Comparison of ENCODE assay signal across 1 cellular context in the genomic region with DNA sequence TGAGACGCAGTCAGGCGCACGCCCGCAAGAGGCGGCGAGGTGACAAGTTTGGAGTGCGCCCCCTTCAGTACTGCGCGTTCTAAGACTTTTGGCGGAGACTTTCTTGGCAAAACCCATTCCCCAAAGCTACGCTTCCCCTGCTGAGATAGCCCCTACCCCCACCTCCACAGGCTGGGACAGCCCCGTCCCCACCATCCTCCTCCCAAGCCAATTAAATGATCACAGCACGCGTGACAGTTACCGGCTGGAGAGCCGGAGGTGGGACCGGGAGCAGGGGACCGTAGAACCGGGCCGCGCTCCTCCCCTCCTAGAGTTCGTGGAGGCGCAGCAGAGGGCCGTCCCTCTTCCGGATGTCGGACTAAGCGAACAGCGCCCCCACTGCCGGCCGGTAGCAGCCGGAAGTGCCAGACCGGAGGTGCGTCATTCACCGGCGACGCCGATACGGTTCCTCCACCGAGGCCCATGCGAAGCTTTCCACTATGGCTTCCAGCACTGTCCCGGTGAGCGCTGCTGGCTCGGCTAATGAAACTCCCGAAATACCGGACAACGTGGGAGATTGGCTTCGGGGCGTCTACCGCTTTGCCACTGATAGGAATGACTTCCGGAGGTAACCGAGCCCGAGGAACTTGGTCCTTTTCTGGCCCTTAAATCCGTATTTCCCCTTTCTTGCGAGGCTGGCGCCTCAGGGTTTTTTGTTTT.
TF ChIP-seq lines count a peak whose summit lies in the region.

A gene (plus strand): TSS at position 476 of the 699 bp plus-strand sequence. CDS start 4 bp downstream, at position 480.

TF ChIP-seq in HepG2, 621 proteins besides CTCF, POLR2A, EP300 and RAD21 (continued from another document and continues in another):
- TF ChIP-seq, protein P1, sequence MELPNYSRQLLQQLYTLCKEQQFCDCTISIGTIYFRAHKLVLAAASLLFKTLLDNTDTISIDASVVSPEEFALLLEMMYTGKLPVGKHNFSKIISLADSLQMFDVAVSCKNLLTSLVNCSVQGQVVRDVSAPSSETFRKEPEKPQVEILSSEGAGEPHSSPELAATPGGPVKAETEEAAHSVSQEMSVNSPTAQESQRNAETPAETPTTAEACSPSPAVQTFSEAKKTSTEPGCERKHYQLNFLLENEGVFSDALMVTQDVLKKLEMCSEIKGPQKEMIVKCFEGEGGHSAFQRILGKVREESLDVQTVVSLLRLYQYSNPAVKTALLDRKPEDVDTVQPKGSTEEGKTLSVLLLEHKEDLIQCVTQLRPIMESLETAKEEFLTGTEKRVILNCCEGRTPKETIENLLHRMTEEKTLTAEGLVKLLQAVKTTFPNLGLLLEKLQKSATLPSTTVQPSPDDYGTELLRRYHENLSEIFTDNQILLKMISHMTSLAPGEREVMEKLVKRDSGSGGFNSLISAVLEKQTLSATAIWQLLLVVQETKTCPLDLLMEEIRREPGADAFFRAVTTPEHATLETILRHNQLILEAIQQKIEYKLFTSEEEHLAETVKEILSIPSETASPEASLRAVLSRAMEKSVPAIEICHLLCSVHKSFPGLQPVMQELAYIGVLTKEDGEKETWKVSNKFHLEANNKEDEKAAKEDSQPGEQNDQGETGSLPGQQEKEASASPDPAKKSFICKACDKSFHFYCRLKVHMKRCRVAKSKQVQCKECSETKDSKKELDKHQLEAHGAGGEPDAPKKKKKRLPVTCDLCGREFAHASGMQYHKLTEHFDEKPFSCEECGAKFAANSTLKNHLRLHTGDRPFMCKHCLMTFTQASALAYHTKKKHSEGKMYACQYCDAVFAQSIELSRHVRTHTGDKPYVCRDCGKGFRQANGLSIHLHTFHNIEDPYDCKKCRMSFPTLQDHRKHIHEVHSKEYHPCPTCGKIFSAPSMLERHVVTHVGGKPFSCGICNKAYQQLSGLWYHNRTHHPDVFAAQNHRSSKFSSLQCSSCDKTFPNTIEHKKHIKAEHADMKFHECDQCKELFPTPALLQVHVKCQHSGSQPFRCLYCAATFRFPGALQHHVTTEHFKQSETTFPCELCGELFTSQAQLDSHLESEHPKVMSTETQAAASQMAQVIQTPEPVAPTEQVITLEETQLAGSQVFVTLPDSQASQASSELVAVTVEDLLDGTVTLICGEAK (IDR thresholded peaks at IDR 0.05), result peak; percentile 85
- TF ChIP-seq, protein P1 (CRISPR knock-in tag; IDR thresholded peaks at IDR 0.05), result peak; percentile 79; the same call in 1 of the 2 replicates
- TF ChIP-seq, protein P2, sequence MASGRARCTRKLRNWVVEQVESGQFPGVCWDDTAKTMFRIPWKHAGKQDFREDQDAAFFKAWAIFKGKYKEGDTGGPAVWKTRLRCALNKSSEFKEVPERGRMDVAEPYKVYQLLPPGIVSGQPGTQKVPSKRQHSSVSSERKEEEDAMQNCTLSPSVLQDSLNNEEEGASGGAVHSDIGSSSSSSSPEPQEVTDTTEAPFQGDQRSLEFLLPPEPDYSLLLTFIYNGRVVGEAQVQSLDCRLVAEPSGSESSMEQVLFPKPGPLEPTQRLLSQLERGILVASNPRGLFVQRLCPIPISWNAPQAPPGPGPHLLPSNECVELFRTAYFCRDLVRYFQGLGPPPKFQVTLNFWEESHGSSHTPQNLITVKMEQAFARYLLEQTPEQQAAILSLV (CRISPR knock-in tag; IDR thresholded peaks at IDR 0.05; ENCODE audit: borderline replicate concordance), result no peak; the same call in 1 of the 2 replicates
- peak; percentile 4; the same call in 1 of the 2 replicates for TF ChIP-seq MTF2 (CRISPR knock-in tag; IDR thresholded peaks at IDR 0.05; ENCODE audit: borderline replicate concordance)
- TF ChIP-seq, protein P3, sequence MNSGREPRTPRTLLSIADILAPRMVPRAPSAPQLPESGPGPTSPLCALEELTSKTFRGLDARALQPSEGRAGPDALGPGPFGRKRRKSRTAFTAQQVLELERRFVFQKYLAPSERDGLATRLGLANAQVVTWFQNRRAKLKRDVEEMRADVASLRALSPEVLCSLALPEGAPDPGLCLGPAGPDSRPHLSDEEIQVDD (CRISPR knock-in tag; IDR thresholded peaks at IDR 0.05; ENCODE audit: borderline replicate concordance), result no peak
- TF ChIP-seq ZNF629 (CRISPR knock-in tag; conservative IDR thresholded peaks at IDR 0.05), result no peak; the same call in 1 of the 2 replicates
- TF ChIP-seq NRL (CRISPR knock-in tag; IDR thresholded peaks at IDR 0.05; ENCODE audit: borderline replicate concordance), result peak; percentile 62
- TF ChIP-seq, protein P4, sequence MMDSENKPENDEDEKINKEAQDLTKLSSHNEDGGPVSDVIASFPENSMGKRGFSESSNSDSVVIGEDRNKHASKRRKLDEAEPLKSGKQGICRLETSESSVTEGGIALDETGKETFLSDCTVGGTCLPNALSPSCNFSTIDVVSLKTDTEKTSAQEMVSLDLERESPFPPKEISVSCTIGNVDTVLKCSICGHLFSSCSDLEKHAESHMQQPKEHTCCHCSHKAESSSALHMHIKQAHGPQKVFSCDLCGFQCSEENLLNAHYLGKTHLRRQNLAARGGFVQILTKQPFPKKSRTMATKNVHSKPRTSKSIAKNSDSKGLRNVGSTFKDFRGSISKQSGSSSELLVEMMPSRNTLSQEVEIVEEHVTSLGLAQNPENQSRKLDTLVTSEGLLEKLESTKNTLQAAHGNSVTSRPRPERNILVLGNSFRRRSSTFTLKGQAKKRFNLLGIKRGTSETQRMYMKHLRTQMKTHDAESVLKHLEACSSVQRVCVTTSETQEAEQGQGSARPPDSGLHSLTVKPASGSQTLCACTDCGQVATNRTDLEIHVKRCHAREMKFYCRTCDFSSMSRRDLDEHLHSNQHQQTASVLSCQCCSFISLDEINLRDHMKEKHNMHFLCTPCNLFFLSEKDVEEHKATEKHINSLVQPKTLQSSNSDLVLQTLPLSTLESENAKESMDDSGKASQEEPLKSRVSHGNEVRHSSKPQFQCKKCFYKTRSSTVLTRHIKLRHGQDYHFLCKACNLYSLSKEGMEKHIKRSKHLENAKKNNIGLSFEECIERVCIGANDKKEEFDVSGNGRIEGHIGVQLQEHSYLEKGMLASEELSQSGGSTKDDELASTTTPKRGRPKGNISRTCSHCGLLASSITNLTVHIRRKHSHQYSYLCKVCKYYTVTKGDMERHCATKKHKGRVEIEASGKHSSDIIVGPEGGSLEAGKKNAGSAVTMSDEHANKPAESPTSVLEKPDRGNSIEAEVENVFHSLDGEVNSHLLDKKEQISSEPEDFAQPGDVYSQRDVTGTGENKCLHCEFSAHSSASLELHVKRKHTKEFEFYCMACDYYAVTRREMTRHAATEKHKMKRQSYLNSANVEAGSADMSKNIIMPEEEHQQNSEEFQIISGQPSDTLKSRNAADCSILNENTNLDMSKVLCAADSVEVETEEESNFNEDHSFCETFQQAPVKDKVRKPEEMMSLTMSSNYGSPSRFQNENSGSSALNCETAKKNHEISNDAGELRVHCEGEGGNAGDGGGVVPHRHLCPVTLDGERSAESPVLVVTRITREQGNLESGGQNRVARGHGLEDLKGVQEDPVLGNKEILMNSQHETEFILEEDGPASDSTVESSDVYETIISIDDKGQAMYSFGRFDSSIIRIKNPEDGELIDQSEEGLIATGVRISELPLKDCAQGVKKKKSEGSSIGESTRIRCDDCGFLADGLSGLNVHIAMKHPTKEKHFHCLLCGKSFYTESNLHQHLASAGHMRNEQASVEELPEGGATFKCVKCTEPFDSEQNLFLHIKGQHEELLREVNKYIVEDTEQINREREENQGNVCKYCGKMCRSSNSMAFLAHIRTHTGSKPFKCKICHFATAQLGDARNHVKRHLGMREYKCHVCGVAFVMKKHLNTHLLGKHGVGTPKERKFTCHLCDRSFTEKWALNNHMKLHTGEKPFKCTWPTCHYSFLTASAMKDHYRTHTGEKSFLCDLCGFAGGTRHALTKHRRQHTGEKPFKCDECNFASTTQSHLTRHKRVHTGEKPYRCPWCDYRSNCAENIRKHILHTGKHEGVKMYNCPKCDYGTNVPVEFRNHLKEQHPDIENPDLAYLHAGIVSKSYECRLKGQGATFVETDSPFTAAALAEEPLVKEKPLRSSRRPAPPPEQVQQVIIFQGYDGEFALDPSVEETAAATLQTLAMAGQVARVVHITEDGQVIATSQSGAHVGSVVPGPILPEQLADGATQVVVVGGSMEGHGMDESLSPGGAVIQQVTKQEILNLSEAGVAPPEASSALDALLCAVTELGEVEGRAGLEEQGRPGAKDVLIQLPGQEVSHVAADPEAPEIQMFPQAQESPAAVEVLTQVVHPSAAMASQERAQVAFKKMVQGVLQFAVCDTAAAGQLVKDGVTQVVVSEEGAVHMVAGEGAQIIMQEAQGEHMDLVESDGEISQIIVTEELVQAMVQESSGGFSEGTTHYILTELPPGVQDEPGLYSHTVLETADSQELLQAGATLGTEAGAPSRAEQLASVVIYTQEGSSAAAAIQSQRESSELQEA (CRISPR knock-in tag; IDR thresholded peaks at IDR 0.05; ENCODE audit: not compliant biosample characterization), result peak; percentile 27
- TF ChIP-seq, protein P5, sequence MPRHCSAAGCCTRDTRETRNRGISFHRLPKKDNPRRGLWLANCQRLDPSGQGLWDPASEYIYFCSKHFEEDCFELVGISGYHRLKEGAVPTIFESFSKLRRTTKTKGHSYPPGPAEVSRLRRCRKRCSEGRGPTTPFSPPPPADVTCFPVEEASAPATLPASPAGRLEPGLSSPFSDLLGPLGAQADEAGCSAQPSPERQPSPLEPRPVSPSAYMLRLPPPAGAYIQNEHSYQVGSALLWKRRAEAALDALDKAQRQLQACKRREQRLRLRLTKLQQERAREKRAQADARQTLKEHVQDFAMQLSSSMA (CRISPR knock-in tag; IDR thresholded peaks at IDR 0.05), result peak; percentile 83; the same call in 1 of the 2 replicates
- TF ChIP-seq, protein P6, sequence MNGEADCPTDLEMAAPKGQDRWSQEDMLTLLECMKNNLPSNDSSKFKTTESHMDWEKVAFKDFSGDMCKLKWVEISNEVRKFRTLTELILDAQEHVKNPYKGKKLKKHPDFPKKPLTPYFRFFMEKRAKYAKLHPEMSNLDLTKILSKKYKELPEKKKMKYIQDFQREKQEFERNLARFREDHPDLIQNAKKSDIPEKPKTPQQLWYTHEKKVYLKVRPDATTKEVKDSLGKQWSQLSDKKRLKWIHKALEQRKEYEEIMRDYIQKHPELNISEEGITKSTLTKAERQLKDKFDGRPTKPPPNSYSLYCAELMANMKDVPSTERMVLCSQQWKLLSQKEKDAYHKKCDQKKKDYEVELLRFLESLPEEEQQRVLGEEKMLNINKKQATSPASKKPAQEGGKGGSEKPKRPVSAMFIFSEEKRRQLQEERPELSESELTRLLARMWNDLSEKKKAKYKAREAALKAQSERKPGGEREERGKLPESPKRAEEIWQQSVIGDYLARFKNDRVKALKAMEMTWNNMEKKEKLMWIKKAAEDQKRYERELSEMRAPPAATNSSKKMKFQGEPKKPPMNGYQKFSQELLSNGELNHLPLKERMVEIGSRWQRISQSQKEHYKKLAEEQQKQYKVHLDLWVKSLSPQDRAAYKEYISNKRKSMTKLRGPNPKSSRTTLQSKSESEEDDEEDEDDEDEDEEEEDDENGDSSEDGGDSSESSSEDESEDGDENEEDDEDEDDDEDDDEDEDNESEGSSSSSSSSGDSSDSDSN (CRISPR knock-in tag; IDR thresholded peaks at IDR 0.05), result peak; percentile 89
- TF ChIP-seq, protein P7, sequence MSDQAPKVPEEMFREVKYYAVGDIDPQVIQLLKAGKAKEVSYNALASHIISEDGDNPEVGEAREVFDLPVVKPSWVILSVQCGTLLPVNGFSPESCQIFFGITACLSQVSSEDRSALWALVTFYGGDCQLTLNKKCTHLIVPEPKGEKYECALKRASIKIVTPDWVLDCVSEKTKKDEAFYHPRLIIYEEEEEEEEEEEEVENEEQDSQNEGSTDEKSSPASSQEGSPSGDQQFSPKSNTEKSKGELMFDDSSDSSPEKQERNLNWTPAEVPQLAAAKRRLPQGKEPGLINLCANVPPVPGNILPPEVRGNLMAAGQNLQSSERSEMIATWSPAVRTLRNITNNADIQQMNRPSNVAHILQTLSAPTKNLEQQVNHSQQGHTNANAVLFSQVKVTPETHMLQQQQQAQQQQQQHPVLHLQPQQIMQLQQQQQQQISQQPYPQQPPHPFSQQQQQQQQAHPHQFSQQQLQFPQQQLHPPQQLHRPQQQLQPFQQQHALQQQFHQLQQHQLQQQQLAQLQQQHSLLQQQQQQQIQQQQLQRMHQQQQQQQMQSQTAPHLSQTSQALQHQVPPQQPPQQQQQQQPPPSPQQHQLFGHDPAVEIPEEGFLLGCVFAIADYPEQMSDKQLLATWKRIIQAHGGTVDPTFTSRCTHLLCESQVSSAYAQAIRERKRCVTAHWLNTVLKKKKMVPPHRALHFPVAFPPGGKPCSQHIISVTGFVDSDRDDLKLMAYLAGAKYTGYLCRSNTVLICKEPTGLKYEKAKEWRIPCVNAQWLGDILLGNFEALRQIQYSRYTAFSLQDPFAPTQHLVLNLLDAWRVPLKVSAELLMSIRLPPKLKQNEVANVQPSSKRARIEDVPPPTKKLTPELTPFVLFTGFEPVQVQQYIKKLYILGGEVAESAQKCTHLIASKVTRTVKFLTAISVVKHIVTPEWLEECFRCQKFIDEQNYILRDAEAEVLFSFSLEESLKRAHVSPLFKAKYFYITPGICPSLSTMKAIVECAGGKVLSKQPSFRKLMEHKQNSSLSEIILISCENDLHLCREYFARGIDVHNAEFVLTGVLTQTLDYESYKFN (CRISPR knock-in tag; conservative IDR thresholded peaks at IDR 0.05), result no peak; the same call in none of the 2 replicates
- peak; percentile 54; the same call in 1 of the 2 replicates for TF ChIP-seq ZNF605 (CRISPR knock-in tag; IDR thresholded peaks at IDR 0.05)
- TF ChIP-seq, protein P8, sequence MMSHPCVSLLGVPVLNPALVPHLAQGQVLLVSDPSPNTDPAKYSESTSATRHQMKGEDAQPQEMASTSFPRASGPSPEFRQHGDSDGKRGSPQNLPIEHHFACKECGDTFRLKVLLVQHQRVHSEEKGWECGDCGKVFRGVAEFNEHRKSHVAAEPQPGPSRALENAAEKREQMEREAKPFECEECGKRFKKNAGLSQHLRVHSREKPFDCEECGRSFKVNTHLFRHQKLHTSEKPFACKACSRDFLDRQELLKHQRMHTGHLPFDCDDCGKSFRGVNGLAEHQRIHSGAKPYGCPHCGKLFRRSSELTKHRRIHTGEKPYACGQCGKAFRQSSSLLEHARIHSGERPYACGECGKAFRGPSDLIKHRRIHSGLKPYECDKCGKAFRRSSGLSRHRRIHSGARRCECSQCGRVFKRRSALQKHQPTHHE (CRISPR knock-in tag; IDR thresholded peaks at IDR 0.05; ENCODE audit: borderline replicate concordance), result no peak; the same call in 1 of the 2 replicates
- TF ChIP-seq RAD51 (IDR thresholded peaks at IDR 0.05; ENCODE audit: borderline replicate concordance), result no peak
